Comparison of ENCODE assay signal across 1 cellular context in genomic region chr17:3890893-3891219, GRCh38.
TF ChIP-seq lines count a peak whose summit lies in the region.

No MANE protein-coding gene starts in this region.

TF ChIP-seq in A549, 52 proteins besides CTCF, POLR2A, EP300 and RAD21:
- TF ChIP-seq CBX2 (IDR thresholded peaks at IDR 0.05; ENCODE audit: borderline replicate concordance, low read depth) (no peak), HOXB13 (CRISPR knock-in tag; IDR thresholded peaks at IDR 0.05; ENCODE audit: low read depth) (no peak), KDM1A (IDR thresholded peaks at IDR 0.05; ENCODE audit: low read depth) (no peak), PHF8 (IDR thresholded peaks at IDR 0.05; ENCODE audit: borderline replicate concordance, low read depth) (no peak), JUN (IDR thresholded peaks at IDR 0.05) (no peak), NFE2L2 (conservative IDR thresholded peaks at IDR 0.05; ENCODE audit: low read length) (no peak), MYC (IDR thresholded peaks at IDR 0.05; ENCODE audit: borderline replicate concordance, low read length) (no peak), ELK1 (IDR thresholded peaks at IDR 0.05; ENCODE audit: low read depth, low read length) (no peak), REST (IDR thresholded peaks at IDR 0.05) (no peak), EHF (CRISPR knock-in tag; IDR thresholded peaks at IDR 0.05) (no peak), USF2 (IDR thresholded peaks at IDR 0.05) (no peak), GATA3 (IDR thresholded peaks at IDR 0.05; ENCODE audit: borderline replicate concordance) (no peak), FOSL2 (IDR thresholded peaks at IDR 0.05) (no peak), FOSL2 (CRISPR knock-in tag; IDR thresholded peaks at IDR 0.05) (no peak), ZFP36 (IDR thresholded peaks at IDR 0.05; ENCODE audit: borderline replicate concordance, partially characterized antibody) (no peak), SREBF2 (IDR thresholded peaks at IDR 0.05) (no peak), HEYL (CRISPR knock-in tag; IDR thresholded peaks at IDR 0.05) (no peak), KDM5A (IDR thresholded peaks at IDR 0.05) (no peak), ZSCAN20 (CRISPR knock-in tag; IDR thresholded peaks at IDR 0.05) (no peak), POLR2AphosphoS2 (conservative IDR thresholded peaks at IDR 0.05; ENCODE audit: low read length) (no peak)
